Comparison of ENCODE assay signal across 16 cellular contexts in the genomic region with DNA sequence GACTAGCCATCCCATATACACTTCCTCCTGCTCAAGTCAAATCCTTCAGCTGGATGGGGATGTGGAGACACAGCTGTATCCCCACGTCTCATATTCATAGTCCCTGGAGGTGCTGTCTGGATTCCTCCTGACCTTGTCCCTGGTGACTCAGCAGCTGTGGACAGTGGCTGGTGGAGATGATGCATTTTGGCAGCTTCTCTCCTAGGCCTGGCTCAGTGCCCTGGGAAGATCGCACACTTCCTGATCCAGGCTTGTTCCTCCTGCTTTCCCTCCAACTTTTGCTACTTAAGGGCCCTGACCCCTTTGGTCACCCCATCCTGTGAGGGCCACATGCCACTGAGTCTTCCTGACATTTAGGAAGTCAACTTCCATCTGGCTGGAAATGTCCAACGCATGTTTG. TPM values are rescaled to one million over a fixed set of nuclear protein-coding genes. Genes with fewer than 3 reads are reported as not detected.
DNase-seq lines count a peak whose midpoint lies in the region; ATAC-seq, FAIRE-seq and TF ChIP-seq lines count a peak whose summit lies in the region.
"Had no signal": no experiment of that assay in that cellular context is flagged by ENCODE, and none has a peak within 500 bp of the region (broad histone marks: within the 10 kb centered on the region; RNA-seq: fewer than 3 reads in every experiment).

No MANE protein-coding gene starts in this region.

- no TSS peak for BruUV-seq in HepG2 (replicated peaks; lab: Mats Ljungman, UMichigan)

- intact Hi-C loops in HepG2 (cut with micrococcal nuclease; ENCODE audit: unreplicated experiment): no loop called here

- FAIRE-seq in HepG2 (lab: Jason Lieb, UNC): no peak
- FAIRE-seq: A204.1 had no signal

- TF ChIP-seq POLR2A in HepG2 (IDR thresholded peaks at IDR 0.05; ENCODE audit: insufficient read depth in 1 of 2, low read depth in 2 of 2, low read length in 2 of 2): no peak

- H3K27ac Mint-ChIP-seq in stimulated activated naive CD8-positive, alpha-beta T cell treated with anti-CD3 and anti-CD28 coated beads, Interleukin-15, amount 100 ng/mL, for 72 hours: no peak overlapping the region
- H3K27ac Mint-ChIP-seq: activated CD4-positive, alpha-beta T cell treated with anti-CD3 and anti-CD28 coated beads, Interleukin-2, amount 10 ng/mL, durations not matched to agents 7 days and 5 days; nephron; stimulated activated effector memory CD8-positive, alpha-beta T cell treated with anti-CD3 and anti-CD28 coated beads, Interleukin-12 subunit alpha, Interleukin-12 subunit beta, amount 100 ng/mL, for 72 hours had no signal

- H3K4me3 Mint-ChIP-seq in stimulated activated naive CD8-positive, alpha-beta T cell treated with anti-CD3 and anti-CD28 coated beads, Interleukin-15, amount 100 ng/mL, for 72 hours: no peak overlapping the region
- H3K4me3 Mint-ChIP-seq: activated CD4-positive, alpha-beta T cell treated with anti-CD3 and anti-CD28 coated beads, Interleukin-2, amount 10 ng/mL, durations not matched to agents 7 days and 5 days; nephron; stimulated activated effector memory CD8-positive, alpha-beta T cell treated with anti-CD3 and anti-CD28 coated beads, Interleukin-12 subunit alpha, Interleukin-12 subunit beta, amount 100 ng/mL, for 72 hours had no signal

- ATAC-seq in HepG2 (no peak), lung (ENCODE audit: insufficient read depth, low FRiP score) (no peak), GM19397 (IDR thresholded peaks at IDR 0.05; ENCODE audit: unreplicated experiment) (no peak), GM21619 (IDR thresholded peaks at IDR 0.05; ENCODE audit: unreplicated experiment) (no peak), GM18858 (IDR thresholded peaks at IDR 0.05; ENCODE audit: unreplicated experiment) (no peak)
- ATAC-seq in stimulated activated naive CD8-positive, alpha-beta T cell treated with anti-CD3 and anti-CD28 coated beads, Interleukin-15, amount 100 ng/mL, for 72 hours: no peak
- ATAC-seq: stimulated activated effector memory CD8-positive, alpha-beta T cell treated with anti-CD3 and anti-CD28 coated beads, Interleukin-12 subunit alpha, Interleukin-12 subunit beta, amount 100 ng/mL, for 72 hours had no signal

- H3K9me3 ChIP-seq in liver (ENCODE audit: control insufficient read depth in 4 of 4, low read length in 3 of 4) (no peaks in the 10 kb centered on the region), HepG2 (ENCODE audit: low read length) (no peaks in the 10 kb centered on the region), lung (ENCODE audit: control insufficient read depth in 2 of 2, insufficient read depth in 1 of 2, low read length in 1 of 2) (no peaks in the 10 kb centered on the region)

- H3K4me3 ChIP-seq in liver (ENCODE audit: low read depth in 1 of 3, low read length in 3 of 3) (no peak overlapping the region), HepG2 (replicated peaks in 1 of 3; ENCODE audit: insufficient read depth in 1 of 3, low read depth in 2 of 3, low read length in 3 of 3) (no peak overlapping the region), fibroblast of mammary gland (ENCODE audit: control insufficient read depth, low read depth, low read length) (no peak overlapping the region), lung (no peak overlapping the region)
- H3K4me3 ChIP-seq: dorsolateral prefrontal cortex had no signal

- TF ChIP-seq CTCF in liver (IDR thresholded peaks at IDR 0.05; ENCODE audit: low read depth, low read length, missing input control) (no peak), HepG2 (CRISPR knock-in tag; IDR thresholded peaks at IDR 0.05) (no peak), fibroblast of mammary gland (conservative IDR thresholded peaks at IDR 0.05; ENCODE audit: control insufficient read depth, insufficient read depth, low read depth, low read length) (no peak), lung (IDR thresholded peaks at IDR 0.05; ENCODE audit: control extremely low read depth, extremely low read depth) (no peak)

- H3K4me1 Mint-ChIP-seq in stimulated activated naive CD8-positive, alpha-beta T cell treated with anti-CD3 and anti-CD28 coated beads, Interleukin-15, amount 100 ng/mL, for 72 hours: no peaks in the 10 kb centered on the region
- H3K4me1 Mint-ChIP-seq: activated CD4-positive, alpha-beta T cell treated with anti-CD3 and anti-CD28 coated beads, Interleukin-2, amount 10 ng/mL, durations not matched to agents 7 days and 5 days; stimulated activated effector memory CD8-positive, alpha-beta T cell treated with anti-CD3 and anti-CD28 coated beads, Interleukin-12 subunit alpha, Interleukin-12 subunit beta, amount 100 ng/mL, for 72 hours had no signal

- TF ChIP-seq EP300 in HepG2 (IDR thresholded peaks at IDR 0.05; ENCODE audit: low read depth in 2 of 2, low read length in 2 of 2) (no peak), HepG2 (CRISPR knock-in tag; IDR thresholded peaks at IDR 0.05; ENCODE audit: borderline replicate concordance) (no peak)

- no peak overlapping the region for H2AFZ ChIP-seq in HepG2 (ENCODE audit: low read length)

- CTCF ChIA-PET in HepG2 (lab: Yijun Ruan, JAX; ENCODE audit: low intra/inter-chr PET ratio, low total read pairs): no interaction called here

- peaks cover under 1% of the 10 kb centered on the region for H3K27me3 Mint-ChIP-seq in stimulated activated naive CD8-positive, alpha-beta T cell treated with anti-CD3 and anti-CD28 coated beads, Interleukin-15, amount 100 ng/mL, for 72 hours
- H3K27me3 Mint-ChIP-seq: activated CD4-positive, alpha-beta T cell treated with anti-CD3 and anti-CD28 coated beads, Interleukin-2, amount 10 ng/mL, durations not matched to agents 7 days and 5 days had no signal

- peak in 1 of 2 donors; percentile 7 for TF ChIP-seq RAD21 in liver (IDR thresholded peaks at IDR 0.05)
- TF ChIP-seq RAD21 in HepG2 (CRISPR knock-in tag; IDR thresholded peaks at IDR 0.05): no peak

- H3K4me2 ChIP-seq in HepG2 (ENCODE audit: low read depth, low read length): no peak overlapping the region

- no peak for DNase-seq in HepG2 (ENCODE audit: low spot score)
- peak; percentile 92 for DNase-seq in fibroblast of mammary gland (ENCODE audit: low read depth)
- peak; percentile 34 for DNase-seq in lung (ENCODE audit: low spot score)
- DNase-seq in stimulated activated naive CD8-positive, alpha-beta T cell treated with anti-CD3 and anti-CD28 coated beads, Interleukin-15, amount 100 ng/mL, for 72 hours: no peak
- DNase-seq: activated CD4-positive, alpha-beta T cell treated with anti-CD3 and anti-CD28 coated beads, Interleukin-2, amount 10 ng/mL, durations not matched to agents 7 days and 5 days; activated effector memory CD4-positive, alpha-beta T cell treated with anti-CD3 and anti-CD28 coated beads, Interleukin-2, amount 50 U/mL, for 16 hours; dorsolateral prefrontal cortex; NCI-H1694 treated with DMSO at 0.1 percent for 48 hours had no signal

- in situ Hi-C loops in HepG2 (cut with HindIII; ENCODE audit: extremely low pct_ligation_motif_present, low pct_unique_long_range_greater_than_20kb): no loop called here

- no peak overlapping the region for H3K27ac ChIP-seq in liver (ENCODE audit: low read depth in 1 of 2, low read length in 2 of 2)
- no peak overlapping the region for H3K27ac ChIP-seq in HepG2 (ENCODE audit: extremely low read length, insufficient read depth, low read length)
- H3K27ac ChIP-seq in lung (ENCODE audit: low read depth in 1 of 2, low read length in 1 of 2): no peak overlapping the region
- H3K27ac ChIP-seq: dorsolateral prefrontal cortex had no signal

- H3K27me3 ChIP-seq in liver (ENCODE audit: control insufficient read depth in 4 of 4, insufficient read depth in 4 of 4, low read length in 3 of 4) (no peaks in the 10 kb centered on the region), HepG2 (ENCODE audit: control insufficient read depth in 1 of 2, insufficient read depth in 2 of 2, low read length in 2 of 2) (no peaks in the 10 kb centered on the region), lung (ENCODE audit: control insufficient read depth, insufficient read depth) (no peaks in the 10 kb centered on the region)
- H3K27me3 ChIP-seq: dorsolateral prefrontal cortex had no signal

- 62% methylated on average over 3 of the region's 3 CpGs for WGBS in liver
- WGBS in HepG2 (ENCODE audit: low lambda C conversion rate): 19% methylated on average over 3 of the region's 3 CpGs
- 62 to 70% methylated on average over 3 of the region's 3 CpGs for WGBS in lung, 2 donors

- H3K9ac ChIP-seq in liver (ENCODE audit: low read depth in 1 of 2, low read length in 2 of 2) (no peak overlapping the region), HepG2 (ENCODE audit: insufficient read depth, low read depth, low read length) (no peak overlapping the region)

- POLR2A ChIA-PET in HepG2 (lab: Yijun Ruan, JAX): no interaction called here

- H3K79me2 ChIP-seq in HepG2 (ENCODE audit: insufficient read depth, low read length): no peaks in the 10 kb centered on the region

- no peaks in the 10 kb centered on the region for H4K20me1 ChIP-seq in HepG2 (ENCODE audit: insufficient read depth, low read length)

- peaks cover 0 to 3% (median 0%) of the 10 kb centered on the region in 4 donors for H3K4me1 ChIP-seq in liver (ENCODE audit: control insufficient read depth in 4 of 4, insufficient read depth in 4 of 4, low read length in 3 of 4)
- H3K4me1 ChIP-seq in HepG2 (ENCODE audit: insufficient read depth, low read length): peaks cover 6% of the 10 kb centered on the region; the same call in 1 of the 2 replicates
- H3K4me1 ChIP-seq in lung (ENCODE audit: control insufficient read depth in 2 of 2, insufficient read depth in 2 of 2, low read length in 2 of 2): peaks cover 0 to 2% of the 10 kb centered on the region in 2 donors

- peaks cover 5% of the 10 kb centered on the region in 2 donors for H3K9me3 Mint-ChIP-seq in stimulated activated naive CD8-positive, alpha-beta T cell treated with anti-CD3 and anti-CD28 coated beads, Interleukin-15, amount 100 ng/mL, for 72 hours
- H3K9me3 Mint-ChIP-seq: activated CD4-positive, alpha-beta T cell treated with anti-CD3 and anti-CD28 coated beads, Interleukin-2, amount 10 ng/mL, durations not matched to agents 7 days and 5 days had no signal

- H3K36me3 ChIP-seq in liver (ENCODE audit: control insufficient read depth in 4 of 4, insufficient read depth in 3 of 4, low read depth in 1 of 4, low read length in 3 of 4): no peaks in the 10 kb centered on the region
- H3K36me3 ChIP-seq in HepG2 (replicated peaks in 1 of 2; ENCODE audit: control insufficient read depth in 1 of 2, insufficient read depth in 2 of 2, low read length in 2 of 2): no peaks in the 10 kb centered on the region
- H3K36me3 ChIP-seq in lung (ENCODE audit: control insufficient read depth in 2 of 2, insufficient read depth in 2 of 2, low read length in 2 of 2): no peaks in the 10 kb centered on the region

RNA-seq across cellular contexts. Expression of a gene that starts 44.4 kb away (rescaled TPM):
- 10 to 100 TPM in 1 of 2 donors, 1 to 10 TPM in 1; 7.1 to 19.0 TPM for total RNA-seq in liver
- 1 to 10 TPM; 3.5 to 8.8 TPM for polyA plus RNA-seq in liver
- total RNA-seq in HepG2 (2016; rRNA removed; fragmentation: Illumina TruSeq; extraction: Trizol): 0.09 TPM in 1 of 2 replicates, not detected in the other
- not detected in 2 replicates for total RNA-seq in HepG2 (2016; cell fraction: cytosol; rRNA removed; fragmentation: Illumina TruSeq; extraction: Trizol; ENCODE audit: low read depth)
- total RNA-seq in HepG2 (2016; cell fraction: insoluble cytoplasmic fraction; rRNA removed; fragmentation: Illumina TruSeq; extraction: Trizol): 0.10 and 0.24 TPM in 2 replicates
- total RNA-seq in HepG2 (2016; cell fraction: membrane; rRNA removed; fragmentation: Illumina TruSeq; extraction: Trizol): 0.03 TPM in 1 of 2 replicates, not detected in the other
- total RNA-seq in HepG2 (2016; cell fraction: nucleus; rRNA removed; fragmentation: Illumina TruSeq; extraction: Trizol): 0.16 and 0.19 TPM in 2 replicates
- polyA plus RNA-seq in HepG2 (2011; rRNA removed): 0.01 and 0.04 TPM in 2 replicates
- polyA plus RNA-seq in HepG2 (2011; cell fraction: cytosol; rRNA removed): 0.01 and 0.05 TPM in 2 replicates
- not detected in 2 replicates for polyA plus RNA-seq in HepG2 (2011; cell fraction: nucleus; rRNA removed)
- polyA plus RNA-seq in HepG2 (2012): 0.04 and 0.11 TPM in 2 replicates
- 0.02 TPM in 1 of 2 replicates, not detected in the other for polyA plus RNA-seq in HepG2 (2016; cell fraction: cytosol; fragmentation: Illumina TruSeq; extraction: Trizol; ENCODE audit: low read depth)
- polyA plus RNA-seq in HepG2 (2016; cell fraction: insoluble cytoplasmic fraction; fragmentation: Illumina TruSeq; extraction: Trizol; ENCODE audit: low read depth): 0.07 TPM in 1 of 2 replicates, not detected in the other
- polyA plus RNA-seq in HepG2 (2016; cell fraction: membrane; fragmentation: Illumina TruSeq; extraction: Trizol; ENCODE audit: low read depth): 0.13 TPM in 1 of 2 replicates, not detected in the other
- polyA plus RNA-seq in HepG2 (2016; cell fraction: nucleus; fragmentation: Illumina TruSeq; extraction: Trizol; ENCODE audit: insufficient read depth, low read depth): 0.12 TPM in 1 of 2 replicates, not detected in the other
- polyA minus RNA-seq in HepG2 (2011; rRNA and poly(A)+ RNA removed; ENCODE audit: low replicate concordance): 0.06 TPM in 1 of 2 replicates, not detected in the other
- polyA minus RNA-seq in HepG2 (2011; cell fraction: cytosol; rRNA and poly(A)+ RNA removed): not detected in 2 replicates
- polyA minus RNA-seq in HepG2 (2011; cell fraction: nucleus; rRNA and poly(A)+ RNA removed): not detected in 2 replicates
- total RNA-seq in lung: 10 to 100 TPM; 11.7 to 58.2 TPM
- polyA plus RNA-seq in lung: 1 to 10 TPM in 1 of 2 donors, under 1 TPM in 1; 0.85 to 4.0 TPM
- total RNA-seq: activated CD4-positive, alpha-beta T cell treated with anti-CD3 and anti-CD28 coated beads, Interleukin-2, amount 10 ng/mL, durations not matched to agents 7 days and 5 days; HT-29 had no signal

Comparison
In these comparisons a context has a peak if more than half of its experiments do, and no peak if none do; other contexts are left out.
1. RNA of a gene that starts 44.4 kb away (total RNA-seq): 11.7 to 58.2 TPM in lung and 7.1 to 19.0 TPM in liver; 0.03 to 0.24 TPM in HepG2; every median in the first group is over 4 times any median in the second.
2. DNase-seq: peak in fibroblast of mammary gland (single experiment) and lung (single experiment); none in HepG2 (single experiment) and stimulated activated naive CD8-positive, alpha-beta T cell treated with anti-CD3 and anti-CD28 coated beads, Interleukin-15, amount 100 ng/mL, for 72 hours (0 of 2).